10 cellular contexts compared by ENCODE assay signal in genomic region chr9:124220551-124221451, GRCh38. TPM values are rescaled to one million over a fixed set of nuclear protein-coding genes. Genes with fewer than 3 reads are reported as not detected.
DNase-seq lines count a peak whose midpoint lies in the region; ATAC-seq lines count a peak whose summit lies in the region.
"Had no signal": no experiment of that assay in that cellular context is flagged by ENCODE, and none has a peak within 500 bp of the region (broad histone marks: within the 10 kb centered on the region; RNA-seq: fewer than 3 reads in every experiment).

No MANE protein-coding gene starts in this region.

- in situ Hi-C loops in SK-MEL-5 (cut with HindIII; ENCODE audit: low pct_unique_long_range_greater_than_20kb, low sequenced_read_pairs), result no loop called here

- DNase-seq in NCI-H510A treated with DMSO at 0.1 percent for 48 hours (lab: John Stamatoyannopoulos, UW) (peak; percentile 64), NCI-H510A (lab: John Stamatoyannopoulos, UW) (no peak), SK-MEL-5 (ENCODE audit: low read depth, low spot score) (peak; percentile 37), Right ventricle myocardium superior (no peak), pons (ENCODE audit: low spot score) (no peak)
- DNase-seq: CD4-positive, CD25-positive, alpha-beta regulatory T cell had no signal

- no peaks in the 10 kb centered on the region for H3K9me3 Mint-ChIP-seq in stimulated activated memory B cell treated with anti-CD40 and anti-IgM and Interleukin-4, amounts not matched to agents 10 μg/mL and 1 μg/mL and 100 μg/mL, for 72 hours

- intact Hi-C loops in Right ventricle myocardium superior (cut with DNase I), result no loop called here

- H3K36me3 Mint-ChIP-seq in stimulated activated memory B cell treated with anti-CD40 and anti-IgM and Interleukin-4, amounts not matched to agents 10 μg/mL and 1 μg/mL and 100 μg/mL, for 72 hours, result no peaks in the 10 kb centered on the region
- H3K36me3 Mint-ChIP-seq: activated naive CD8-positive, alpha-beta T cell; CD4-positive, CD25-positive, alpha-beta regulatory T cell had no signal

- H3K4me3 Mint-ChIP-seq in stimulated activated memory B cell treated with anti-CD40 and anti-IgM and Interleukin-4, amounts not matched to agents 10 μg/mL and 1 μg/mL and 100 μg/mL, for 72 hours, result no peak overlapping the region
- H3K4me3 Mint-ChIP-seq: activated naive CD8-positive, alpha-beta T cell; CD4-positive, CD25-positive, alpha-beta regulatory T cell had no signal

- ATAC-seq in Right ventricle myocardium superior (ENCODE audit: poor library complexity), result peak; percentile 55
- no peak for ATAC-seq in stimulated activated memory B cell treated with anti-CD40 and anti-IgM and Interleukin-4, amounts not matched to agents 10 μg/mL and 1 μg/mL and 100 μg/mL, for 72 hours
- ATAC-seq in GM18517 (IDR thresholded peaks at IDR 0.05; ENCODE audit: unreplicated experiment), result no peak
- ATAC-seq in GM21360 (IDR thresholded peaks at IDR 0.05; ENCODE audit: unreplicated experiment), result no peak

- H3K4me1 Mint-ChIP-seq in stimulated activated memory B cell treated with anti-CD40 and anti-IgM and Interleukin-4, amounts not matched to agents 10 μg/mL and 1 μg/mL and 100 μg/mL, for 72 hours, result peaks cover 77% of the 10 kb centered on the region

- H3K27me3 Mint-ChIP-seq in stimulated activated memory B cell treated with anti-CD40 and anti-IgM and Interleukin-4, amounts not matched to agents 10 μg/mL and 1 μg/mL and 100 μg/mL, for 72 hours, result no peaks in the 10 kb centered on the region
- H3K27me3 Mint-ChIP-seq: CD4-positive, CD25-positive, alpha-beta regulatory T cell had no signal

- peak overlapping the region; percentile 76 for H3K27ac Mint-ChIP-seq in stimulated activated memory B cell treated with anti-CD40 and anti-IgM and Interleukin-4, amounts not matched to agents 10 μg/mL and 1 μg/mL and 100 μg/mL, for 72 hours
- H3K27ac Mint-ChIP-seq: activated naive CD8-positive, alpha-beta T cell had no signal

RNA-seq across cellular contexts. Expression of gene NEK6, which starts 36.9 kb away (rescaled TPM):
- 42.5 and 47.5 TPM in 2 replicates for total RNA-seq in SK-MEL-5 (2014; rRNA removed; shearing (Covaris generic))
- 94.9 and 112 TPM in 2 replicates for polyA plus RNA-seq in SK-MEL-5 (2015; cell fraction: cytosol; rRNA removed)
- 45.6 and 85.6 TPM in 2 replicates for polyA plus RNA-seq in SK-MEL-5 (2015; cell fraction: nucleus; rRNA removed)
- total RNA-seq in Right ventricle myocardium superior, result 10.3 TPM

Comparison
In these comparisons a context has a peak if more than half of its experiments do, and no peak if none do; other contexts are left out.
1. DNase-seq: peak in NCI-H510A treated with DMSO at 0.1 percent for 48 hours (single experiment) and SK-MEL-5 (single experiment); none in NCI-H510A (single experiment), Right ventricle myocardium superior (single experiment) and pons (single experiment).